In the genomic region with DNA sequence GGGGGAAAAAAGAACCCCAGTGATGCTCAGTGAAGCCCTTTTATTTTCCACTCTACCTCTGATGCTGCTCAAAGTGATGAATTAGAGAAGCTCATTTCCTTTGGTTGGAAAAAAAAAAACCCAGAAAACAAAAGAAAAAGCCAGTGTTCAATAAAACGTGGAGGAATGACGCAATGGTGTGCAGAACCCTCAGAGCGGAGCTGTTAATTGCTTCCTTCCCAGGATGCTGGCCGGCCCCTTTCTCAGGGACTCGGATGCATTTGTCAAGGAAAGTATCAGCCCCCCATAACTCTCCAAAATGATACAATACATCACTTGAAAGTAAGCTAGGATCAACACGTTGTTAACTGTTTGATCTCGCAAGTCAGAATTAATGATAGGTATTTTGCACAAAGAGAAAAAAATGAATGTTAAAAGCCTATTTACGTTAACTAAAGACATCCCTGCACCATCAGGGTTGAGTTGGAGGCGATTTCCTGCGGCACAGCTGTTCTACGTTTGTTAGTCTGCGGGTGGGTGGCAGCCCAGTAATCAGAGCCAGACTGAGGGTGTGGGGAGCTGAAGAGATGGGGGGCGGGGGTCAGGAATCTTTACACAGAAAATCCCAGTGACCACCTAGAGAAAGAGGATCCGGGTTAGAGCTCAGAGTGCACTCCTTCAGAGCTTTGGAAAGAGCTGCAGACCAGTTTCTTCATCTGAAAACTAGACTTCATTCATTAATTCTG, we compare ENCODE assay signal across 17 cellular contexts.
"Had no signal": no experiment of that assay in that cellular context is flagged by ENCODE, and none has a peak within 500 bp of the region (broad histone marks: within the 10 kb centered on the region; RNA-seq: fewer than 3 reads in every experiment).

No MANE protein-coding gene starts in this region.

- H3K4me3 ChIP-seq: colonic mucosa, sigmoid colon, thoracic aorta had no signal

- H3K9me3 ChIP-seq: colonic mucosa, sigmoid colon, thoracic aorta had no signal

- H3K36me3 ChIP-seq: colonic mucosa, sigmoid colon, thoracic aorta had no signal

- DNase-seq: activated CD4-positive, alpha-beta T cell treated with anti-CD3 and anti-CD28 coated beads, Interleukin-2, amount 10 ng/mL, durations not matched to agents 24 days and 14 days; activated CD4-positive, CD25-positive, alpha-beta regulatory T cell; activated gamma-delta T cell treated with Interleukin-2 at 50 U/mL for 16 hours; central memory CD4-positive, alpha-beta T cell; colonic mucosa; glutamatergic neuron; kidney glomerular epithelial cell; mesendoderm; sigmoid colon; stimulated activated CD4-positive, alpha-beta T cell treated with anti-CD3 and anti-CD28 coated beads, Interleukin-12 subunit alpha, Interleukin-12 subunit beta, amount 100 ng/mL, for 4 hours; T-helper 2 cell had no signal

- FAIRE-seq: endometrium, TTC549 had no signal

- H3K27me3 ChIP-seq: colonic mucosa had no signal

- H3K4me3 Mint-ChIP-seq: activated CD4-positive, alpha-beta T cell treated with anti-CD3 and anti-CD28 coated beads, Interleukin-2, amount 10 ng/mL, durations not matched to agents 24 days and 14 days; activated naive CD8-positive, alpha-beta T cell; stimulated activated effector memory CD8-positive, alpha-beta T cell treated with anti-CD3 and anti-CD28 coated beads, Interleukin-12 subunit alpha, Interleukin-12 subunit beta, amount 100 ng/mL, for 72 hours had no signal

- H3K4me1 Mint-ChIP-seq: activated CD4-positive, alpha-beta T cell treated with anti-CD3 and anti-CD28 coated beads, Interleukin-2, amount 10 ng/mL, durations not matched to agents 24 days and 14 days; stimulated activated effector memory CD8-positive, alpha-beta T cell treated with anti-CD3 and anti-CD28 coated beads, Interleukin-12 subunit alpha, Interleukin-12 subunit beta, amount 100 ng/mL, for 72 hours had no signal

- H3K9me3 Mint-ChIP-seq: activated CD4-positive, alpha-beta T cell treated with anti-CD3 and anti-CD28 coated beads, Interleukin-2, amount 10 ng/mL, durations not matched to agents 24 days and 14 days; brain; stimulated activated effector memory CD8-positive, alpha-beta T cell treated with anti-CD3 and anti-CD28 coated beads, Interleukin-12 subunit alpha, Interleukin-12 subunit beta, amount 100 ng/mL, for 72 hours had no signal

- H3K27ac Mint-ChIP-seq: activated CD4-positive, alpha-beta T cell treated with anti-CD3 and anti-CD28 coated beads, Interleukin-2, amount 10 ng/mL, durations not matched to agents 24 days and 14 days; activated naive CD8-positive, alpha-beta T cell; stimulated activated effector memory CD8-positive, alpha-beta T cell treated with anti-CD3 and anti-CD28 coated beads, Interleukin-12 subunit alpha, Interleukin-12 subunit beta, amount 100 ng/mL, for 72 hours had no signal

- H3K36me3 Mint-ChIP-seq: activated naive CD8-positive, alpha-beta T cell; brain; stimulated activated effector memory CD8-positive, alpha-beta T cell treated with anti-CD3 and anti-CD28 coated beads, Interleukin-12 subunit alpha, Interleukin-12 subunit beta, amount 100 ng/mL, for 72 hours had no signal

- H3K4me1 ChIP-seq: colonic mucosa, sigmoid colon had no signal

- H3K27ac ChIP-seq: colonic mucosa, sigmoid colon, thoracic aorta had no signal
